In the genomic region with DNA sequence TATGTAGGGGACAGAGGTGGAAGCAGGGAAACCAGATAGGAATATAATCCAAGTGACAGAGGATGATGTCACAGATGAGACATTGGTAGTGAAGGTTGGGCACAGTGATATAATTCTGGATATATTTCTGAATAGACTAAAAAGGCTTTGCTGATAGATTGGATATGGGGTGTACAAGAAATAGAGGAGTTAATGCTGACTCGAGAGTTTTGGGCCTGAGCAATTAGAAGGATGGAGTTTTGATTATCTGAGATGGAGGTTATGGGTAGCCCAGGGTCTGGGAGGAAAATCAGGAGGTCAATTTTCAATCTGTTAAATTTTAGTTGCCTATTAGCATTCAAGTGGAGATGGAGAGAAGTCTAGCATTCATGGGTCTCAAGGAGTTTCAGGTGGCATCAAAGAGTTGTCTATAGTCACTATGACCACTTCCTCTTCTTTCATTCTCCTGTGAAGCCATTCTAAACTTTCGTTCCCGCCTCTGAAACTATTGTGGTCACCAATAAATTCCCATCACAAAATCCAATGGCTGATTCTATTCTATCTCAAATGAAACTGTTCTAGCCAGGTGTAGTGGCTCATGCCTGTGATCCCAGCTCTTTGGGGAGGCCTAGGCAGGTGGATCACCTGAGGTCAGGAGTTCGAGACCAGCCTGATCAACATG, we compare ENCODE assay signal across 13 cellular contexts. TPM values are rescaled to one million over a fixed set of nuclear protein-coding genes. Genes with fewer than 3 reads are reported as not detected.
DNase-seq lines count a peak whose midpoint lies in the region; ATAC-seq and TF ChIP-seq lines count a peak whose summit lies in the region.
"Had no signal": no experiment of that assay in that cellular context is flagged by ENCODE, and none has a peak within 500 bp of the region (broad histone marks: within the 10 kb centered on the region; RNA-seq: fewer than 3 reads in every experiment).

No MANE protein-coding gene starts in this region.

- H3K9me3 ChIP-seq in heart right ventricle, result no peaks in the 10 kb centered on the region
- no peaks in the 10 kb centered on the region for H3K9me3 ChIP-seq in MM.1S (replicated peaks; ENCODE audit: insufficient read depth, low read length)
- no peaks in the 10 kb centered on the region for H3K9me3 ChIP-seq in subcutaneous abdominal adipose tissue (ENCODE audit: control insufficient read depth in 5 of 5, low read length in 5 of 5)
- H3K9me3 ChIP-seq in tibial nerve, result no peaks in the 10 kb centered on the region
- H3K9me3 ChIP-seq: tibial artery had no signal

- DNase-seq in heart right ventricle (no peak), left cardiac atrium (no peak), MM.1S (peak; percentile 90), putamen (ENCODE audit: low spot score) (no peak), middle frontal gyrus (ENCODE audit: extremely low spot score, low spot score) (no peak), tibial nerve (ENCODE audit: low spot score in 2 of 2) (no peak)
- DNase-seq: aorta, dorsolateral prefrontal cortex, HFFc6, tibial artery had no signal

- TF ChIP-seq CTCF in heart right ventricle (IDR thresholded peaks at IDR 0.05) (no peak), MM.1S (IDR thresholded peaks at IDR 0.05; ENCODE audit: low read length) (no peak), tibial nerve (IDR thresholded peaks at IDR 0.05) (no peak)

- peaks cover 5% of the 10 kb centered on the region for H3F3A ChIP-seq in MM.1S (ENCODE audit: insufficient read depth, low read length)

- no peak overlapping the region for H2AFZ ChIP-seq in MM.1S (ENCODE audit: low read length)

- H3K27ac ChIP-seq in heart right ventricle (peak overlapping the region in 6 of 10 donors; percentile 54 to 75 (median 58)), MM.1S (ENCODE audit: low read length) (peak overlapping the region; percentile 38; the same call in 1 of the 2 replicates), subcutaneous abdominal adipose tissue (ENCODE audit: low read depth, low read length) (peak overlapping the region; percentile 92), tibial nerve (no peak overlapping the region)
- H3K27ac ChIP-seq: dorsolateral prefrontal cortex, tibial artery, VCaP had no signal

- no peaks in the 10 kb centered on the region for H3K9me2 ChIP-seq in MM.1S (replicated peaks; ENCODE audit: insufficient read depth, low read length)

- 94 to 96% methylated on average over 4 of the region's 4 CpGs for WGBS in heart right ventricle, 2 donors
- 83 to 92% methylated on average over 4 of the region's 4 CpGs for WGBS in tibial nerve, 2 donors

- H3K9ac ChIP-seq in MM.1S (ENCODE audit: low read length) (no peak overlapping the region), subcutaneous abdominal adipose tissue (ENCODE audit: low read length in 5 of 5) (no peak overlapping the region)

- peak overlapping the region in 2 of 10 donors; percentile 12 to 35 for H3K4me3 ChIP-seq in heart right ventricle
- H3K4me3 ChIP-seq in MM.1S (ENCODE audit: low read length), result no peak overlapping the region
- no peak overlapping the region for H3K4me3 ChIP-seq in subcutaneous abdominal adipose tissue (ENCODE audit: low read depth in 1 of 5, low read length in 5 of 5)
- H3K4me3 ChIP-seq in tibial nerve, result peak overlapping the region in 1 of 4 donors; percentile 5
- H3K4me3 ChIP-seq: dorsolateral prefrontal cortex, tibial artery had no signal

- H3K79me2 ChIP-seq in MM.1S (ENCODE audit: low read length), result peaks cover 11% of the 10 kb centered on the region; the same call in 1 of the 2 replicates

- H3K36me3 ChIP-seq in heart right ventricle (no peaks in the 10 kb centered on the region), MM.1S (replicated peaks; ENCODE audit: insufficient read depth, low read length) (no peaks in the 10 kb centered on the region), subcutaneous abdominal adipose tissue (ENCODE audit: control insufficient read depth in 5 of 5, insufficient read depth in 5 of 5, low read length in 5 of 5) (no peaks in the 10 kb centered on the region), tibial nerve (no peaks in the 10 kb centered on the region)
- H3K36me3 ChIP-seq: tibial artery had no signal

- ATAC-seq in heart right ventricle (peak in 1 of 8 donors; percentile 13), left cardiac atrium (no peak), HG02763 (IDR thresholded peaks at IDR 0.05; ENCODE audit: unreplicated experiment) (peak; percentile 60)

- no peaks in the 10 kb centered on the region for H4K20me1 ChIP-seq in MM.1S (ENCODE audit: insufficient read depth, low read length)

- intact Hi-C loops in heart right ventricle (cut with DNase I), result no loop called here
- intact Hi-C loops in left cardiac atrium (cut with DNase I), result no loop called here

- no peak for TF ChIP-seq POLR2A in tibial nerve (IDR thresholded peaks at IDR 0.05)

- no peak for TF ChIP-seq EP300 in tibial nerve (IDR thresholded peaks at IDR 0.05)

- H3K4me1 ChIP-seq in heart right ventricle, result peaks cover 0 to 29% (median 3%) of the 10 kb centered on the region in 9 donors
- peaks cover 15% of the 10 kb centered on the region for H3K4me1 ChIP-seq in MM.1S (ENCODE audit: low read length)
- H3K4me1 ChIP-seq in subcutaneous abdominal adipose tissue (ENCODE audit: control insufficient read depth in 5 of 5, insufficient read depth in 5 of 5, low read length in 5 of 5), result peaks cover 2 to 51% (median 41%) of the 10 kb centered on the region in 5 donors
- H3K4me1 ChIP-seq in tibial nerve, result no peaks in the 10 kb centered on the region
- H3K4me1 ChIP-seq: tibial artery had no signal

- H3K4me2 ChIP-seq in MM.1S (ENCODE audit: low read depth, low read length), result peak overlapping the region; percentile 30; the same call in 1 of the 2 replicates

- H3K27me3 ChIP-seq in heart right ventricle (no peaks in the 10 kb centered on the region), MM.1S (replicated peaks; ENCODE audit: insufficient read depth, low read length) (no peaks in the 10 kb centered on the region), subcutaneous abdominal adipose tissue (ENCODE audit: control insufficient read depth in 5 of 5, insufficient read depth in 4 of 5, low read length in 5 of 5) (no peaks in the 10 kb centered on the region), tibial nerve (no peaks in the 10 kb centered on the region)
- H3K27me3 ChIP-seq: dorsolateral prefrontal cortex, tibial artery had no signal

RNA-seq across cellular contexts. Expression of a gene that starts 10.6 kb away (rescaled TPM):
- total RNA-seq in heart right ventricle, result 10 to 100 TPM; 35.8 to 52.2 (median 41.9) TPM
- 10 to 100 TPM in 1 of 2 donors, 1 to 10 TPM in 1; 8.9 to 12.7 TPM for polyA plus RNA-seq in heart right ventricle
- total RNA-seq in left cardiac atrium, result 10 to 100 TPM; 47.2 to 48.9 TPM
- 10 to 100 TPM; 44.1 to 52.2 (median 45.3) TPM for total RNA-seq in tibial nerve

Comparison
In these comparisons a context has a peak if more than half of its experiments do, and no peak if none do; other contexts are left out.
1. H3K27ac ChIP-seq: peak in heart right ventricle (6 of 10), MM.1S (single experiment) and subcutaneous abdominal adipose tissue (single experiment); none in tibial nerve (0 of 4).